In the genomic region with DNA sequence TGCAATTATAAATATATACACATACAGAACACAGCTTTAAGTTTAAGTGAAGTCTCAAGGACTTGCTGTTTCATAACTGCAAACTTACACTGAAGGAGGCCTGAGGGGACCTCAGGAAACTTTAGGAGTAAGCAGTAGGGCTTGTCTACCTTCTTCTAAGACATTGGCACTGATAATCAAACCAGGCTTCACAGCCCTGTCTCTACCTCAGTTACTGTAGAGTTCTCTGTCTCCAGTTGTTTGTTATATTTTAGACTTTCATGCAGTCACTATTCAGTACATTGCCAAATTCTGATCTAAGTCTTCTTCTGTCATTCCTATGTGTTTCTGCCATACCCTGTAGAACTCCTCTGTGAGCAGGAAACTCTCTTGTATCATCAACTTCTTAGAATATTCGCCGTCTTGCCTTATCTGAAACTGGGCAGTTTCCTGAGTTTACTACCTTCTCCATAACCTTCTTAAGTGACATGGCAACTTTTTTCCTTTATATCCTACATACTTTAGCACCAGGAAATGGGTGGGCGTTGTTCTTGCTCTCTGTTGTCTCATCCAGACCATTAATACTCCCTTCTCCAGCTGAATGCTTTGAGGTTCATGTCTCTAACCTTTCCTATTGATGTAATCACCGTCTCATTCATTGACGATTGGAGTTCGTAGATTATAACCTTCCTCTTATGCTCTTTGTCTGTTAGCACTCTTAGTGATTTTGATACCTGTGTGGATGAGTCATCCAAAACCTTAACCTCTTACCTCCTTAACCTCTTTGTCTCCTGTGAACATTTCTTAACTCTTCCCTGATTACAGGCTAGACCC, we compare ENCODE assay signal across 1 cellular context.
TF ChIP-seq lines count a peak whose summit lies in the region.

No MANE protein-coding gene starts in this region.

TF ChIP-seq in HepG2, 621 proteins besides CTCF, POLR2A, EP300 and RAD21:
- TF ChIP-seq GZF1 (CRISPR knock-in tag; IDR thresholded peaks at IDR 0.05) (no peak), ZNF644 (CRISPR knock-in tag; IDR thresholded peaks at IDR 0.05; ENCODE audit: low read depth) (no peak), ARHGAP35 (CRISPR knock-in tag; IDR thresholded peaks at IDR 0.05; ENCODE audit: borderline replicate concordance) (no peak), ZNF20 (CRISPR knock-in tag; IDR thresholded peaks at IDR 0.05) (no peak), ZFAT (CRISPR knock-in tag; conservative IDR thresholded peaks at IDR 0.05) (no peak), TOPORS (CRISPR knock-in tag; IDR thresholded peaks at IDR 0.05) (no peak), CBFB (CRISPR knock-in tag; IDR thresholded peaks at IDR 0.05) (no peak), ZNF615 (CRISPR knock-in tag; IDR thresholded peaks at IDR 0.05; ENCODE audit: borderline replicate concordance) (no peak), EEA1 (CRISPR knock-in tag; IDR thresholded peaks at IDR 0.05; ENCODE audit: borderline replicate concordance) (no peak), MEIS1 (CRISPR knock-in tag; IDR thresholded peaks at IDR 0.05; ENCODE audit: borderline replicate concordance) (no peak), KLF11 (CRISPR knock-in tag; IDR thresholded peaks at IDR 0.05) (no peak), ZNF335 (CRISPR knock-in tag; IDR thresholded peaks at IDR 0.05) (no peak), U2AF2 (IDR thresholded peaks at IDR 0.05; ENCODE audit: low read depth, low read length) (no peak)
- TF ChIP-seq, protein P1, sequence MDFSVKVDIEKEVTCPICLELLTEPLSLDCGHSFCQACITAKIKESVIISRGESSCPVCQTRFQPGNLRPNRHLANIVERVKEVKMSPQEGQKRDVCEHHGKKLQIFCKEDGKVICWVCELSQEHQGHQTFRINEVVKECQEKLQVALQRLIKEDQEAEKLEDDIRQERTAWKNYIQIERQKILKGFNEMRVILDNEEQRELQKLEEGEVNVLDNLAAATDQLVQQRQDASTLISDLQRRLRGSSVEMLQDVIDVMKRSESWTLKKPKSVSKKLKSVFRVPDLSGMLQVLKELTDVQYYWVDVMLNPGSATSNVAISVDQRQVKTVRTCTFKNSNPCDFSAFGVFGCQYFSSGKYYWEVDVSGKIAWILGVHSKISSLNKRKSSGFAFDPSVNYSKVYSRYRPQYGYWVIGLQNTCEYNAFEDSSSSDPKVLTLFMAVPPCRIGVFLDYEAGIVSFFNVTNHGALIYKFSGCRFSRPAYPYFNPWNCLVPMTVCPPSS (IDR thresholded peaks at IDR 0.05) = no peak
- TF ChIP-seq, protein P2, sequence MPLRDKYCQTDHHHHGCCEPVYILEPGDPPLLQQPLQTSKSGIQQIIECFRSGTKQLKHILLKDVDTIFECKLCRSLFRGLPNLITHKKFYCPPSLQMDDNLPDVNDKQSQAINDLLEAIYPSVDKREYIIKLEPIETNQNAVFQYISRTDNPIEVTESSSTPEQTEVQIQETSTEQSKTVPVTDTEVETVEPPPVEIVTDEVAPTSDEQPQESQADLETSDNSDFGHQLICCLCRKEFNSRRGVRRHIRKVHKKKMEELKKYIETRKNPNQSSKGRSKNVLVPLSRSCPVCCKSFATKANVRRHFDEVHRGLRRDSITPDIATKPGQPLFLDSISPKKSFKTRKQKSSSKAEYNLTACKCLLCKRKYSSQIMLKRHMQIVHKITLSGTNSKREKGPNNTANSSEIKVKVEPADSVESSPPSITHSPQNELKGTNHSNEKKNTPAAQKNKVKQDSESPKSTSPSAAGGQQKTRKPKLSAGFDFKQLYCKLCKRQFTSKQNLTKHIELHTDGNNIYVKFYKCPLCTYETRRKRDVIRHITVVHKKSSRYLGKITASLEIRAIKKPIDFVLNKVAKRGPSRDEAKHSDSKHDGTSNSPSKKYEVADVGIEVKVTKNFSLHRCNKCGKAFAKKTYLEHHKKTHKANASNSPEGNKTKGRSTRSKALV (CRISPR knock-in tag; IDR thresholded peaks at IDR 0.05) = no peak
